Comparison of ENCODE assay signal across 11 cellular contexts in genomic region chr1:221669441-221669840, GRCh38.
"Had no signal": no experiment of that assay in that cellular context is flagged by ENCODE, and none has a peak within 500 bp of the region (broad histone marks: within the 10 kb centered on the region; RNA-seq: fewer than 3 reads in every experiment).

No MANE protein-coding gene starts in this region.

- H3K4me3 Mint-ChIP-seq: activated CD4-positive, alpha-beta T cell treated with anti-CD3 and anti-CD28 coated beads, Interleukin-2, amount 10 ng/mL, durations not matched to agents 7 days and 5 days; activated naive CD4-positive, alpha-beta T cell treated with anti-CD3 and anti-CD28 coated beads for 36 hours; neural crest cell; stimulated activated naive CD8-positive, alpha-beta T cell treated with anti-CD3 and anti-CD28 coated beads, Interleukin-15, Interleukin-2, amounts not matched to agents 100 ng/mL and 50 ng/mL, for 24 hours had no signal

- H3K36me3 ChIP-seq: gastroesophageal sphincter, left ventricle myocardium inferior, ovary had no signal

- H3K27me3 ChIP-seq: gastroesophageal sphincter, ovary had no signal

- H3K27ac Mint-ChIP-seq: activated CD4-positive, alpha-beta T cell treated with anti-CD3 and anti-CD28 coated beads, Interleukin-2, amount 10 ng/mL, durations not matched to agents 7 days and 5 days; activated naive CD4-positive, alpha-beta T cell treated with anti-CD3 and anti-CD28 coated beads for 36 hours; stimulated activated naive CD8-positive, alpha-beta T cell treated with anti-CD3 and anti-CD28 coated beads, Interleukin-15, Interleukin-2, amounts not matched to agents 100 ng/mL and 50 ng/mL, for 24 hours had no signal

- H3K4me1 Mint-ChIP-seq: neural crest cell had no signal

- H3K9me3 ChIP-seq: gastroesophageal sphincter, left ventricle myocardium inferior, ovary had no signal

- ATAC-seq: gastroesophageal sphincter had no signal

- H3K9me3 Mint-ChIP-seq: activated CD4-positive, alpha-beta T cell treated with anti-CD3 and anti-CD28 coated beads, Interleukin-2, amount 10 ng/mL, durations not matched to agents 7 days and 5 days; activated naive CD4-positive, alpha-beta T cell treated with anti-CD3 and anti-CD28 coated beads for 36 hours; neural crest cell; stimulated activated naive CD8-positive, alpha-beta T cell treated with anti-CD3 and anti-CD28 coated beads, Interleukin-15, Interleukin-2, amounts not matched to agents 100 ng/mL and 50 ng/mL, for 24 hours had no signal

- H3K4me3 ChIP-seq: gastroesophageal sphincter, left ventricle myocardium inferior, ovary had no signal

- DNase-seq: activated CD4-positive, alpha-beta T cell treated with anti-CD3 and anti-CD28 coated beads, Interleukin-2, amount 10 ng/mL, durations not matched to agents 7 days and 5 days; activated CD4-positive, CD25-positive, alpha-beta regulatory T cell; activated CD8-positive, alpha-beta memory T cell treated with anti-CD3 and anti-CD28 coated beads for 24 hours; activated naive CD4-positive, alpha-beta T cell treated with anti-CD3 and anti-CD28 coated beads for 36 hours; effector CD4-positive, alpha-beta T cell; left ventricle myocardium inferior; ovary; stimulated activated CD4-positive, alpha-beta T cell treated with anti-CD3 and anti-CD28 coated beads, Interleukin-4, amount 100 ng/mL, for 24 hours had no signal

- H3K27ac ChIP-seq: gastroesophageal sphincter, left ventricle myocardium inferior, ovary had no signal

- H3K4me1 ChIP-seq: gastroesophageal sphincter, left ventricle myocardium inferior had no signal
